In the genomic region with DNA sequence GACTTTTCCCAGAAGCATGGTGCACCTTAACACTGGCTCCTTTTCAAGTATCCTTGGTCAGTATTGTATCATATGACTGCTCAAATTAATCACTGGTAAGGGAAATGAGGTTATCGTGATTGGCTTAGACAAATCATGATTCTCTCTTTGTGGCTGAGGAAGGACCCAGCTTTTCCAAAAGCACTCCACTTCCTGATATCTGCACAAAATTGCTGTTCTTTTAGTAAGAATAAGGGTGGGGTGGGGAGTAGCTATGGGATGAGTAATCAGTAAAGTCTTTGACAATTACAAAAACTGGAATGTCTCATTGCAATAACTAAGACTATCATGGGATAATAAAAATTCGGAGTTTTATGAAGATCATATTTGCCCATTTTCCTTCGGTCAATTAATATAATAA, we compare ENCODE assay signal across 28 cellular contexts. TPM values are rescaled to one million over a fixed set of nuclear protein-coding genes. Genes with fewer than 3 reads are reported as not detected.
"Had no signal": no experiment of that assay in that cellular context is flagged by ENCODE, and none has a peak within 500 bp of the region (broad histone marks: within the 10 kb centered on the region; RNA-seq: fewer than 3 reads in every experiment).

No MANE protein-coding gene starts in this region.

- H3K4me1 Mint-ChIP-seq: naive thymus-derived CD4-positive, alpha-beta T cell; nephron; stimulated activated effector memory CD8-positive, alpha-beta T cell treated with anti-CD3 and anti-CD28 coated beads, Interleukin-12 subunit alpha, Interleukin-12 subunit beta, amount 100 ng/mL, for 72 hours had no signal

- DNase-seq: cortex of kidney; effector memory CD8-positive, alpha-beta T cell; foreskin fibroblast; heart left ventricle; left cardiac atrium; left lung; mesendoderm; midbrain; naive thymus-derived CD4-positive, alpha-beta T cell; stimulated activated CD4-positive, alpha-beta T cell treated with anti-CD3 and anti-CD28 coated beads, Interleukin-2, amount 100 ng/mL, for 24 hours; stimulated activated CD4-positive, alpha-beta T cell treated with anti-CD3 and anti-CD28 coated beads, Interleukin-4, amount 100 ng/mL, for 24 hours; stimulated activated naive CD4-positive, alpha-beta T cell treated with Interleukin-2 at 50 U/mL for 16 hours; stomach; thyroid gland had no signal

- H3K9me3 ChIP-seq: prostate gland, thyroid gland, vagina had no signal

- ATAC-seq: effector memory CD8-positive, alpha-beta T cell; gastroesophageal sphincter; heart left ventricle; left cardiac atrium; left lung; naive thymus-derived CD4-positive, alpha-beta T cell; sciatic nerve; stimulated activated effector memory CD8-positive, alpha-beta T cell treated with anti-CD3 and anti-CD28 coated beads, Interleukin-12 subunit alpha, Interleukin-12 subunit beta, amount 100 ng/mL, for 72 hours had no signal

- H2AFZ ChIP-seq: hepatocyte, neural progenitor cell had no signal

- H3K36me3 ChIP-seq: gastroesophageal sphincter, heart left ventricle, left lung, neural progenitor cell, prostate gland, right atrium auricular region, stomach, thyroid gland, vagina had no signal

- H3K9ac ChIP-seq: neural progenitor cell had no signal

- H3K4me2 ChIP-seq: hepatocyte, neural progenitor cell had no signal

- H3K27me3 ChIP-seq: gastroesophageal sphincter, hepatocyte, left lung, neural progenitor cell, right atrium auricular region, stomach, thyroid gland, vagina had no signal

- H3K4me3 Mint-ChIP-seq: effector memory CD8-positive, alpha-beta T cell; naive thymus-derived CD4-positive, alpha-beta T cell; nephron; neural progenitor cell; stimulated activated effector memory CD8-positive, alpha-beta T cell treated with anti-CD3 and anti-CD28 coated beads, Interleukin-12 subunit alpha, Interleukin-12 subunit beta, amount 100 ng/mL, for 72 hours had no signal

- H3K36me3 Mint-ChIP-seq: neural progenitor cell; stimulated activated effector memory CD8-positive, alpha-beta T cell treated with anti-CD3 and anti-CD28 coated beads, Interleukin-12 subunit alpha, Interleukin-12 subunit beta, amount 100 ng/mL, for 72 hours had no signal

- H3K27ac Mint-ChIP-seq: effector memory CD8-positive, alpha-beta T cell; naive thymus-derived CD4-positive, alpha-beta T cell; nephron; neural progenitor cell; stimulated activated effector memory CD8-positive, alpha-beta T cell treated with anti-CD3 and anti-CD28 coated beads, Interleukin-12 subunit alpha, Interleukin-12 subunit beta, amount 100 ng/mL, for 72 hours had no signal

- H3K9me3 Mint-ChIP-seq: nephron, neural progenitor cell had no signal

- H3K4me1 ChIP-seq: gastroesophageal sphincter, heart left ventricle, left lung, neural progenitor cell, prostate gland, right atrium auricular region, stomach, thyroid gland, vagina had no signal

- H3K27ac ChIP-seq: gastroesophageal sphincter, heart left ventricle, hepatocyte, left lung, neural progenitor cell, prostate gland, right atrium auricular region, stomach, thyroid gland, vagina had no signal

- H3K4me3 ChIP-seq: gastroesophageal sphincter, heart left ventricle, hepatocyte, left lung, neural progenitor cell, prostate gland, right atrium auricular region, stomach, thyroid gland, vagina had no signal

- H3K79me2 ChIP-seq: hepatocyte had no signal

RNA-seq across cellular contexts. Expression of a gene that starts 9.0 kb away (rescaled TPM):
- total RNA-seq: heart left ventricle; hepatocyte; kidney epithelial cell; left cardiac atrium; left lung; lower leg skin; mucosa of gallbladder; naive thymus-derived CD4-positive, alpha-beta T cell; osteocyte; right atrium auricular region; stomach; subcutaneous adipose tissue; thyroid gland; vagina had no signal
- polyA plus RNA-seq: heart left ventricle; hepatocyte; naive thymus-derived CD4-positive, alpha-beta T cell had no signal
